In genomic region chrX:8010105-8010504, GRCh38 we compare ENCODE assay signal across 30 cellular contexts.
A peak's percentile ranks its signal among the peaks of the same experiment; 100 is the strongest.
DNase-seq lines count a peak whose midpoint lies in the region; ATAC-seq and TF ChIP-seq lines count a peak whose summit lies in the region.
"Had no signal": no experiment of that assay in that cellular context is flagged by ENCODE, and none has a peak within 500 bp of the region (broad histone marks: within the 10 kb centered on the region; RNA-seq: fewer than 3 reads in every experiment).

No MANE protein-coding gene starts in this region.

- H3K4me1 ChIP-seq in BE2C (no peaks in the 10 kb centered on the region), GM23338 (ENCODE audit: insufficient read depth) (no peaks in the 10 kb centered on the region), mesendoderm (ENCODE audit: control insufficient read depth, low read depth, low read length) (no peaks in the 10 kb centered on the region), colonic mucosa (no peaks in the 10 kb centered on the region)
- H3K4me1 ChIP-seq: vagina had no signal

- no peak overlapping the region for H2BK5ac ChIP-seq in mesendoderm (ENCODE audit: low read length)

- no peaks in the 10 kb centered on the region for H3K9me3 Mint-ChIP-seq in GM23338
- H3K9me3 Mint-ChIP-seq: activated naive CD4-positive, alpha-beta T cell treated with anti-CD3 and anti-CD28 coated beads for 36 hours; immature natural killer cell; naive thymus-derived CD8-positive, alpha-beta T cell; stimulated activated naive B cell treated with anti-CD40 and anti-IgM and Interleukin-4, amounts not matched to agents 10 μg/mL and 1 μg/mL and 100 μg/mL, for 72 hours had no signal

- no peak overlapping the region for H3K4me3 ChIP-seq in BE2C (ENCODE audit: low read depth, low read length)
- H3K4me3 ChIP-seq in GM23338: no peak overlapping the region
- H3K4me3 ChIP-seq in choroid plexus epithelial cell (ENCODE audit: low read depth, low read length): no peak overlapping the region
- no peak overlapping the region for H3K4me3 ChIP-seq in mesendoderm (ENCODE audit: low read length)
- no peak overlapping the region for H3K4me3 ChIP-seq in colonic mucosa
- H3K4me3 ChIP-seq: heart right ventricle, pancreas, vagina had no signal

- intact Hi-C loops in colonic mucosa (cut with DNase I): no loop called here

- H3K36me3 Mint-ChIP-seq in GM23338 (ENCODE audit: low read depth): no peaks in the 10 kb centered on the region
- H3K36me3 Mint-ChIP-seq: activated CD8-positive, alpha-beta memory T cell treated with anti-CD3 and anti-CD28 coated beads, Interleukin-2, amount 10 ng/mL, durations not matched to agents 7 days and 5 days; immature natural killer cell; naive thymus-derived CD8-positive, alpha-beta T cell; stimulated activated naive B cell treated with anti-CD40 and anti-IgM and Interleukin-4, amounts not matched to agents 10 μg/mL and 1 μg/mL and 100 μg/mL, for 72 hours had no signal

- no peak overlapping the region for H2AK5ac ChIP-seq in mesendoderm (ENCODE audit: low read length)

- H3K27ac ChIP-seq in GM23338 (ENCODE audit: low read depth) (no peak overlapping the region), mesendoderm (ENCODE audit: low read depth, low read length) (no peak overlapping the region), colonic mucosa (no peak overlapping the region)
- H3K27ac ChIP-seq: C4-2B, heart right ventricle, pancreas, RWPE1, vagina had no signal

- no peak overlapping the region for H3K27ac Mint-ChIP-seq in GM23338
- H3K27ac Mint-ChIP-seq: activated CD8-positive, alpha-beta memory T cell treated with anti-CD3 and anti-CD28 coated beads, Interleukin-2, amount 10 ng/mL, durations not matched to agents 7 days and 5 days; activated naive CD4-positive, alpha-beta T cell treated with anti-CD3 and anti-CD28 coated beads for 36 hours; immature natural killer cell; naive thymus-derived CD8-positive, alpha-beta T cell; stimulated activated naive B cell treated with anti-CD40 and anti-IgM and Interleukin-4, amounts not matched to agents 10 μg/mL and 1 μg/mL and 100 μg/mL, for 72 hours had no signal

- H4K8ac ChIP-seq in mesendoderm (ENCODE audit: low read depth, low read length): no peak overlapping the region

- peak; percentile 73 for ATAC-seq in GM23338
- ATAC-seq: activated CD8-positive, alpha-beta memory T cell treated with anti-CD3 and anti-CD28 coated beads, Interleukin-2, amount 10 ng/mL, durations not matched to agents 7 days and 5 days; heart right ventricle; left lobe of liver; naive thymus-derived CD8-positive, alpha-beta T cell; pancreas; right cardiac atrium; stimulated activated naive B cell treated with anti-CD40 and anti-IgM and Interleukin-4, amounts not matched to agents 10 μg/mL and 1 μg/mL and 100 μg/mL, for 72 hours had no signal

- H4K5ac ChIP-seq in mesendoderm (ENCODE audit: low read length): no peak overlapping the region

- no peak overlapping the region for H3K23ac ChIP-seq in mesendoderm (ENCODE audit: low read length)

- H3K27me3 ChIP-seq in BE2C: no peaks in the 10 kb centered on the region
- no peaks in the 10 kb centered on the region for H3K27me3 ChIP-seq in GM23338 (ENCODE audit: insufficient read depth)
- H3K27me3 ChIP-seq in mesendoderm (ENCODE audit: insufficient read depth, low read length, poor library complexity): no peaks in the 10 kb centered on the region
- H3K27me3 ChIP-seq in colonic mucosa: no peaks in the 10 kb centered on the region
- H3K27me3 ChIP-seq: pancreas, vagina had no signal

- peak; percentile 8; the same call in 1 of the 2 replicates for TF ChIP-seq CTCF in BE2C (IDR thresholded peaks at IDR 0.05; ENCODE audit: low read depth, low read length)
- TF ChIP-seq CTCF in GM23338 (conservative IDR thresholded peaks at IDR 0.05; ENCODE audit: low read depth in 2 of 2): 0 out of 4 replicates have a peak, but pooled peaks of 1 of the 2 experiments have one; percentile 18
- peak; percentile 5 for TF ChIP-seq CTCF in choroid plexus epithelial cell (conservative IDR thresholded peaks at IDR 0.05; ENCODE audit: low read depth, low read length)
- no peak for TF ChIP-seq CTCF in colonic mucosa (IDR thresholded peaks at IDR 0.05)

- H3K4ac ChIP-seq in mesendoderm (ENCODE audit: low read depth, low read length): no peak overlapping the region

- no peak overlapping the region for H3K18ac ChIP-seq in mesendoderm (ENCODE audit: low read length)

- no peaks in the 10 kb centered on the region for H3K36me3 ChIP-seq in BE2C
- H3K36me3 ChIP-seq in GM23338 (ENCODE audit: insufficient read depth): no peaks in the 10 kb centered on the region
- H3K36me3 ChIP-seq in mesendoderm (ENCODE audit: control insufficient read depth, insufficient read depth, low read length): no peaks in the 10 kb centered on the region
- no peaks in the 10 kb centered on the region for H3K36me3 ChIP-seq in colonic mucosa
- H3K36me3 ChIP-seq: heart right ventricle, pancreas, vagina had no signal

- no peaks in the 10 kb centered on the region for H3F3A ChIP-seq in GM23338 (replicated peaks; ENCODE audit: low read depth)

- no peak overlapping the region for H2AFZ ChIP-seq in GM23338

- H3K9me2 ChIP-seq in GM23338 (ENCODE audit: insufficient read depth): no peaks in the 10 kb centered on the region

- no peaks in the 10 kb centered on the region; the same call in 1 of the 3 replicates for H3K4me1 Mint-ChIP-seq in GM23338
- H3K4me1 Mint-ChIP-seq: activated CD8-positive, alpha-beta memory T cell treated with anti-CD3 and anti-CD28 coated beads, Interleukin-2, amount 10 ng/mL, durations not matched to agents 7 days and 5 days; naive thymus-derived CD8-positive, alpha-beta T cell had no signal

- H3K27me3 Mint-ChIP-seq in GM23338 (ENCODE audit: insufficient read depth, low read depth, poor library complexity): peaks cover 2% of the 10 kb centered on the region
- H3K27me3 Mint-ChIP-seq: activated CD8-positive, alpha-beta memory T cell treated with anti-CD3 and anti-CD28 coated beads, Interleukin-2, amount 10 ng/mL, durations not matched to agents 7 days and 5 days; naive thymus-derived CD8-positive, alpha-beta T cell; stimulated activated naive B cell treated with anti-CD40 and anti-IgM and Interleukin-4, amounts not matched to agents 10 μg/mL and 1 μg/mL and 100 μg/mL, for 72 hours had no signal

- no peak overlapping the region for H3K56ac ChIP-seq in mesendoderm (ENCODE audit: low read length)

- H3K4me2 ChIP-seq in GM23338 (no peak overlapping the region), mesendoderm (ENCODE audit: low read length) (no peak overlapping the region)

- no peak overlapping the region for H2BK120ac ChIP-seq in mesendoderm (ENCODE audit: low read depth, low read length)

- no peak for DNase-seq in BE2C
- DNase-seq in GM23338 (ENCODE audit: low spot score): peak; percentile 44
- no peak for DNase-seq in choroid plexus epithelial cell (ENCODE audit: low read depth)
- DNase-seq in mesendoderm: peak; percentile 46
- no peak for DNase-seq in colonic mucosa
- DNase-seq in SKM-1 treated with dmso at 0.1 percent for 144 hours (lab: John Stamatoyannopoulos, UW; ENCODE audit: unreplicated experiment): no peak
- DNase-seq in HPDE6-E6E7 (ENCODE audit: extremely low spot score): no peak
- DNase-seq in cerebellar nuclear complex (lab: John Stamatoyannopoulos, UW): no peak
- DNase-seq: activated CD4-positive, alpha-beta T cell treated with anti-CD3 and anti-CD28 coated beads, Interleukin-2, amount 50 U/mL, for 1 hour; activated CD8-positive, alpha-beta memory T cell treated with anti-CD3 and anti-CD28 coated beads, Interleukin-2, amount 10 ng/mL, durations not matched to agents 7 days and 5 days; activated naive CD4-positive, alpha-beta T cell treated with anti-CD3 and anti-CD28 coated beads for 36 hours; amniotic stem cell; foreskin fibroblast; heart right ventricle; immature natural killer cell; KBM-7; midbrain; MM.1S; naive thymus-derived CD8-positive, alpha-beta T cell; NCI-H1417; NCI-H524 treated with DMSO at 0.1 percent for 48 hours; pancreas; right cardiac atrium; stimulated activated CD4-positive, alpha-beta T cell treated with anti-CD3 and anti-CD28 coated beads, Interleukin-12 subunit alpha, Interleukin-12 subunit beta, amount 100 ng/mL, for 4 hours; stimulated activated CD4-positive, alpha-beta T cell treated with anti-CD3 and anti-CD28 coated beads, Interleukin-4, amount 100 ng/mL, for 24 hours; stimulated activated naive B cell treated with anti-CD40 and anti-IgM and Interleukin-4, amounts not matched to agents 10 μg/mL and 1 μg/mL and 100 μg/mL, for 72 hours had no signal

- H3K4me3 Mint-ChIP-seq in GM23338: no peak overlapping the region
- H3K4me3 Mint-ChIP-seq: activated CD8-positive, alpha-beta memory T cell treated with anti-CD3 and anti-CD28 coated beads, Interleukin-2, amount 10 ng/mL, durations not matched to agents 7 days and 5 days; activated naive CD4-positive, alpha-beta T cell treated with anti-CD3 and anti-CD28 coated beads for 36 hours; immature natural killer cell; naive thymus-derived CD8-positive, alpha-beta T cell; stimulated activated naive B cell treated with anti-CD40 and anti-IgM and Interleukin-4, amounts not matched to agents 10 μg/mL and 1 μg/mL and 100 μg/mL, for 72 hours had no signal

- H3K9ac ChIP-seq in mesendoderm (ENCODE audit: low read length) (no peak overlapping the region), colonic mucosa (ENCODE audit: low read depth in 2 of 2, low read length in 2 of 2) (no peak overlapping the region)

- H4K20me1 ChIP-seq in GM23338 (replicated peaks; ENCODE audit: insufficient read depth): no peaks in the 10 kb centered on the region

- H3K79me1 ChIP-seq in mesendoderm (ENCODE audit: low read length): no peaks in the 10 kb centered on the region

- H3K9me3 ChIP-seq in BE2C (no peaks in the 10 kb centered on the region), colonic mucosa (no peaks in the 10 kb centered on the region)
- H3K9me3 ChIP-seq: heart right ventricle, pancreas, vagina had no signal

- no peaks in the 10 kb centered on the region for H3K79me2 ChIP-seq in GM23338 (replicated peaks; ENCODE audit: insufficient read depth)
- no peaks in the 10 kb centered on the region for H3K79me2 ChIP-seq in mesendoderm (ENCODE audit: control insufficient read depth, insufficient read depth, low read length)

- no peak overlapping the region for H2BK15ac ChIP-seq in mesendoderm (replicated peaks; ENCODE audit: low read depth)

- no CpG with 5 or more reads among the region's 4 CpGs for WGBS in mesendoderm (ENCODE audit: extremely low coverage, insufficient coverage, low lambda C conversion rate)

Comparison
In these comparisons a context has a peak if more than half of its experiments do, and no peak if none do; other contexts are left out.
1. DNase-seq: peak in GM23338 (single experiment) and mesendoderm (single experiment); none in BE2C (single experiment), choroid plexus epithelial cell (single experiment), colonic mucosa (single experiment), SKM-1 treated with dmso at 0.1 percent for 144 hours (single experiment), HPDE6-E6E7 (single experiment) and cerebellar nuclear complex (0 of 2).